27 cellular contexts compared by ENCODE assay signal in the genomic region with DNA sequence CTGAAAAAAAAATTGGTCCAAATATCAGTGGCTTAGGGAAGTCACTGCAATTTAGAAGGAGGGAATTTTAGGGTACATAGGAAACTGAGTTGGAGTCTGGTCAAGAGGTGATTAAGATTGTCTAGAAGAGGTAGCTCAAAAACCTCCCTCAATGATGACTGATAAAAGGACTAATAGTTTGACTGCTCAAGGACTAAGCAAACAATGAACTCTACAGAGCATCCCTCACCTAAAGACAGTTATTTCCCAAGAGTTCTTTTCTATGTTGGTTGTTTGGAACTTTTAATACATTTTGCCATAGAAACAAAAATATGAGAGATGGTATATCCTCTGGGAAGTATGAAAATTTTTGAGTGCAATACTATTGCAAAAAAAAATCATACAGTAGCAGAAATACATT. TPM values are rescaled to one million over a fixed set of nuclear protein-coding genes. Genes with fewer than 3 reads are reported as not detected.
"Had no signal": no experiment of that assay in that cellular context is flagged by ENCODE, and none has a peak within 500 bp of the region (broad histone marks: within the 10 kb centered on the region; RNA-seq: fewer than 3 reads in every experiment).

No MANE protein-coding gene starts in this region.

- H3K4me1 ChIP-seq: esophagus squamous epithelium, lower lobe of right lung had no signal

- H3K27me3 ChIP-seq: esophagus squamous epithelium, gastrocnemius medialis had no signal

- H3K9me3 ChIP-seq: esophagus squamous epithelium, gastrocnemius medialis, heart right ventricle, left ventricle myocardium inferior, lower lobe of right lung, mucosa of descending colon had no signal

- FAIRE-seq: endometrium, keratinocyte had no signal

- H3K36me3 ChIP-seq: esophagus squamous epithelium, gastrocnemius medialis, left ventricle myocardium inferior, lower lobe of right lung had no signal

- ATAC-seq: effector memory CD8-positive, alpha-beta T cell; esophagus mucosa; gastrocnemius medialis; heart right ventricle; left cardiac atrium; lower lobe of right lung; mucosa of descending colon had no signal

- H3K4me3 ChIP-seq: coronary artery, dorsolateral prefrontal cortex, esophagus squamous epithelium, gastrocnemius medialis, heart right ventricle, left ventricle myocardium inferior, lower lobe of right lung, mucosa of descending colon had no signal

- DNase-seq: dermis blood vessel endothelial cell; dorsolateral prefrontal cortex; effector CD8-positive, alpha-beta T cell; effector memory CD8-positive, alpha-beta T cell; endodermal cell; erythroblast; esophagus squamous epithelium; foreskin fibroblast; foreskin melanocyte; gastrocnemius medialis; glutamatergic neuron; head of caudate nucleus; heart right ventricle; hippocampal formation; left cardiac atrium; left ventricle myocardium inferior; lower lobe of right lung; mesenchymal stem cell; mucosa of descending colon; naive B cell had no signal

- H3K27ac ChIP-seq: coronary artery, dorsolateral prefrontal cortex, epithelial cell of prostate, esophagus squamous epithelium, heart right ventricle, left ventricle myocardium inferior, lower lobe of right lung had no signal

RNA-seq across cellular contexts. Expression of a gene that starts 35.7 kb away (rescaled TPM):
- total RNA-seq: dermis blood vessel endothelial cell, lung microvascular endothelial cell, myocyte had no signal
